Comparison of ENCODE assay signal across 1 cellular context in the genomic region with DNA sequence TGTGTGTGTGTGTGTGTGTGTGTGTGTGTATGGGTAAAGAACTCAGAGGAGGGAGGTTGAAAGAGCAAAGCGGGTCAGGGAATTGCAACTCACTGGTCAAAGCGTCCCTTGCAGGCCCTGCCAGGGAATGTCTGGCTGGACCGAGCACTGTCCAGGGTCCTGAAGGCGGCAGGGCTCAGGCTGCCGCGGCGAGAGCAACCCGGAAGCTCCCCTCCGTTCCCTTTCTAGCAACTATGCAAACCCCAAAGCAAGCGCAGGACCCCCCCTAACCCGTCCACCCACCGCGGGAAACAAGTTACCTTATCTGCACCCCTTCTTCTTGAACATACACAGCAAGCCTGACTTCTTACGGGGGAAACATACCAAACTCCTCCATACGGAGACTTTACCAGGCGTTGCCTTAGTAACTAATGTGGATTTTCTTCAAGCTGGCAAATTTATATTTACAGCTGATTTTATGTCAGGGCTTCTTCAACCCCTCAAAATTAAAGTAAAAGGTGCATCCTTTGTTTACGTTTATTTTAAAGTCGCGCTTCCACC.
TF ChIP-seq lines count a peak whose summit lies in the region.

No MANE protein-coding gene starts in this region.

TF ChIP-seq in HepG2, 621 proteins besides CTCF, POLR2A, EP300 and RAD21 (continued from another document and continues in another):
- TF ChIP-seq, protein P1, sequence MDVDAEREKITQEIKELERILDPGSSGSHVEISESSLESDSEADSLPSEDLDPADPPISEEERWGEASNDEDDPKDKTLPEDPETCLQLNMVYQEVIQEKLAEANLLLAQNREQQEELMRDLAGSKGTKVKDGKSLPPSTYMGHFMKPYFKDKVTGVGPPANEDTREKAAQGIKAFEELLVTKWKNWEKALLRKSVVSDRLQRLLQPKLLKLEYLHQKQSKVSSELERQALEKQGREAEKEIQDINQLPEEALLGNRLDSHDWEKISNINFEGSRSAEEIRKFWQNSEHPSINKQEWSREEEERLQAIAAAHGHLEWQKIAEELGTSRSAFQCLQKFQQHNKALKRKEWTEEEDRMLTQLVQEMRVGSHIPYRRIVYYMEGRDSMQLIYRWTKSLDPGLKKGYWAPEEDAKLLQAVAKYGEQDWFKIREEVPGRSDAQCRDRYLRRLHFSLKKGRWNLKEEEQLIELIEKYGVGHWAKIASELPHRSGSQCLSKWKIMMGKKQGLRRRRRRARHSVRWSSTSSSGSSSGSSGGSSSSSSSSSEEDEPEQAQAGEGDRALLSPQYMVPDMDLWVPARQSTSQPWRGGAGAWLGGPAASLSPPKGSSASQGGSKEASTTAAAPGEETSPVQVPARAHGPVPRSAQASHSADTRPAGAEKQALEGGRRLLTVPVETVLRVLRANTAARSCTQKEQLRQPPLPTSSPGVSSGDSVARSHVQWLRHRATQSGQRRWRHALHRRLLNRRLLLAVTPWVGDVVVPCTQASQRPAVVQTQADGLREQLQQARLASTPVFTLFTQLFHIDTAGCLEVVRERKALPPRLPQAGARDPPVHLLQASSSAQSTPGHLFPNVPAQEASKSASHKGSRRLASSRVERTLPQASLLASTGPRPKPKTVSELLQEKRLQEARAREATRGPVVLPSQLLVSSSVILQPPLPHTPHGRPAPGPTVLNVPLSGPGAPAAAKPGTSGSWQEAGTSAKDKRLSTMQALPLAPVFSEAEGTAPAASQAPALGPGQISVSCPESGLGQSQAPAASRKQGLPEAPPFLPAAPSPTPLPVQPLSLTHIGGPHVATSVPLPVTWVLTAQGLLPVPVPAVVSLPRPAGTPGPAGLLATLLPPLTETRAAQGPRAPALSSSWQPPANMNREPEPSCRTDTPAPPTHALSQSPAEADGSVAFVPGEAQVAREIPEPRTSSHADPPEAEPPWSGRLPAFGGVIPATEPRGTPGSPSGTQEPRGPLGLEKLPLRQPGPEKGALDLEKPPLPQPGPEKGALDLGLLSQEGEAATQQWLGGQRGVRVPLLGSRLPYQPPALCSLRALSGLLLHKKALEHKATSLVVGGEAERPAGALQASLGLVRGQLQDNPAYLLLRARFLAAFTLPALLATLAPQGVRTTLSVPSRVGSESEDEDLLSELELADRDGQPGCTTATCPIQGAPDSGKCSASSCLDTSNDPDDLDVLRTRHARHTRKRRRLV (CRISPR knock-in tag; IDR thresholded peaks at IDR 0.05), result peak; percentile 90
- TF ChIP-seq FOXA3 (CRISPR knock-in tag; IDR thresholded peaks at IDR 0.05) (0 out of 2 replicates have a peak, but pooled peaks have one; percentile 34), HNRNPH1 (optimal IDR thresholded peaks at IDR 0.05; ENCODE audit: low read depth, low read length) (no peak), SMAD3 (CRISPR knock-in tag; IDR thresholded peaks at IDR 0.05) (peak; percentile 96), NFIC (IDR thresholded peaks at IDR 0.05; ENCODE audit: low read length) (no peak), NRL (CRISPR knock-in tag; IDR thresholded peaks at IDR 0.05; ENCODE audit: borderline replicate concordance) (peak; percentile 83; the same call in 1 of the 2 replicates), GATA4 (IDR thresholded peaks at IDR 0.05; ENCODE audit: borderline replicate concordance, low read depth) (no peak), REXO4 (CRISPR knock-in tag; IDR thresholded peaks at IDR 0.05; ENCODE audit: borderline replicate concordance) (no peak), ZNF577 (CRISPR knock-in tag; IDR thresholded peaks at IDR 0.05; ENCODE audit: borderline replicate concordance, low read depth) (no peak), BORCS8-MEF2B (CRISPR knock-in tag; IDR thresholded peaks at IDR 0.05) (peak; percentile 99), ZKSCAN5 (CRISPR knock-in tag; IDR thresholded peaks at IDR 0.05) (peak; percentile 80; the same call in 1 of the 2 replicates), ZMAT3 (CRISPR knock-in tag; conservative IDR thresholded peaks at IDR 0.05) (peak; percentile 97), SOX6 (IDR thresholded peaks at IDR 0.05) (no peak), SOX6 (CRISPR knock-in tag; IDR thresholded peaks at IDR 0.05) (peak; percentile 28; the same call in 1 of the 2 replicates), ZNF510 (CRISPR knock-in tag; IDR thresholded peaks at IDR 0.05; ENCODE audit: low read depth) (no peak), WIZ (CRISPR knock-in tag; IDR thresholded peaks at IDR 0.05) (peak; percentile 99), SOX13 (IDR thresholded peaks at IDR 0.05) (no peak), SOX13 (CRISPR knock-in tag; conservative IDR thresholded peaks at IDR 0.05 in 1 of 2, IDR thresholded peaks at IDR 0.05 in 1 of 2) (peak in 1 of 2 experiments; percentile 53; a peak in 2 of 4 replicates), EHMT2 (IDR thresholded peaks at IDR 0.05; ENCODE audit: borderline replicate concordance, low read depth, low read length) (peak; percentile 81; the same call in 1 of the 2 replicates), HNF4A (CRISPR knock-in tag; IDR thresholded peaks at IDR 0.05) (no peak), ZNF780A (CRISPR knock-in tag; IDR thresholded peaks at IDR 0.05) (peak; percentile 72; the same call in 1 of the 2 replicates), BRCA1 (CRISPR knock-in tag; IDR thresholded peaks at IDR 0.05) (peak; percentile 98), SP5 (CRISPR knock-in tag; IDR thresholded peaks at IDR 0.05; ENCODE audit: borderline replicate concordance, low read depth) (0 out of 2 replicates have a peak, but pooled peaks have one; percentile 17), SMAD9 (CRISPR knock-in tag; IDR thresholded peaks at IDR 0.05) (no peak; the same call in 1 of the 2 replicates), ZNF816 (CRISPR knock-in tag; IDR thresholded peaks at IDR 0.05; ENCODE audit: borderline replicate concordance) (peak; percentile 87; the same call in 1 of the 2 replicates), ZSCAN20 (CRISPR knock-in tag; IDR thresholded peaks at IDR 0.05; ENCODE audit: borderline replicate concordance) (peak; percentile 95), ZNF256 (CRISPR knock-in tag; conservative IDR thresholded peaks at IDR 0.05) (peak; percentile 97), ZNF451 (CRISPR knock-in tag; IDR thresholded peaks at IDR 0.05) (peak; percentile 85; the same call in 1 of the 2 replicates)
- TF ChIP-seq, protein P2, sequence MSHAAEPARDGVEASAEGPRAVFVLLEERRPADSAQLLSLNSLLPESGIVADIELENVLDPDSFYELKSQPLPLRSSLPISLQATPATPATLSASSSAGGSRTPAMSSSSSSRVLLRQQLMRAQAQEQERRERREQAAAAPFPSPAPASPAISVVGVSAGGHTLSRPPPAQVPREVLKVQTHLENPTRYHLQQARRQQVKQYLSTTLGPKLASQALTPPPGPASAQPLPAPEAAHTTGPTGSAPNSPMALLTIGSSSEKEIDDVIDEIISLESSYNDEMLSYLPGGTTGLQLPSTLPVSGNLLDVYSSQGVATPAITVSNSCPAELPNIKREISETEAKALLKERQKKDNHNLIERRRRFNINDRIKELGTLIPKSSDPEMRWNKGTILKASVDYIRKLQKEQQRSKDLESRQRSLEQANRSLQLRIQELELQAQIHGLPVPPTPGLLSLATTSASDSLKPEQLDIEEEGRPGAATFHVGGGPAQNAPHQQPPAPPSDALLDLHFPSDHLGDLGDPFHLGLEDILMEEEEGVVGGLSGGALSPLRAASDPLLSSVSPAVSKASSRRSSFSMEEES (CRISPR knock-in tag; IDR thresholded peaks at IDR 0.05), result peak; percentile 85
- TF ChIP-seq, protein P3, sequence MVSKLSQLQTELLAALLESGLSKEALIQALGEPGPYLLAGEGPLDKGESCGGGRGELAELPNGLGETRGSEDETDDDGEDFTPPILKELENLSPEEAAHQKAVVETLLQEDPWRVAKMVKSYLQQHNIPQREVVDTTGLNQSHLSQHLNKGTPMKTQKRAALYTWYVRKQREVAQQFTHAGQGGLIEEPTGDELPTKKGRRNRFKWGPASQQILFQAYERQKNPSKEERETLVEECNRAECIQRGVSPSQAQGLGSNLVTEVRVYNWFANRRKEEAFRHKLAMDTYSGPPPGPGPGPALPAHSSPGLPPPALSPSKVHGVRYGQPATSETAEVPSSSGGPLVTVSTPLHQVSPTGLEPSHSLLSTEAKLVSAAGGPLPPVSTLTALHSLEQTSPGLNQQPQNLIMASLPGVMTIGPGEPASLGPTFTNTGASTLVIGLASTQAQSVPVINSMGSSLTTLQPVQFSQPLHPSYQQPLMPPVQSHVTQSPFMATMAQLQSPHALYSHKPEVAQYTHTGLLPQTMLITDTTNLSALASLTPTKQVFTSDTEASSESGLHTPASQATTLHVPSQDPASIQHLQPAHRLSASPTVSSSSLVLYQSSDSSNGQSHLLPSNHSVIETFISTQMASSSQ (IDR thresholded peaks at IDR 0.05; ENCODE audit: low read depth), result no peak
- TF ChIP-seq, protein P3 (CRISPR knock-in tag; IDR thresholded peaks at IDR 0.05; ENCODE audit: borderline replicate concordance), result no peak
- TF ChIP-seq, protein P4, sequence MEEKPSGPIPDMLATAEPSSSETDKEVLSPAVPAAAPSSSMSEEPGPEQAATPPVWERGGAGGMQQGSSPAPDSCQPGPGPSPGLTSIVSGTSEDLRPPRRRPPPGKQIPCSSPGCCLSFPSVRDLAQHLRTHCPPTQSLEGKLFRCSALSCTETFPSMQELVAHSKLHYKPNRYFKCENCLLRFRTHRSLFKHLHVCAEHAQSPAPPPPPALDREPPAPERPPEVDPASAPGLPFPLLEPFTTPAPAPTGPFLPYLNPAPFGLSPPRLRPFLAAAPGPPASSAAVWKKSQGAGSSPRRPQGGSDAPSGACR (CRISPR knock-in tag; IDR thresholded peaks at IDR 0.05), result peak; percentile 76
- TF ChIP-seq, protein P5, sequence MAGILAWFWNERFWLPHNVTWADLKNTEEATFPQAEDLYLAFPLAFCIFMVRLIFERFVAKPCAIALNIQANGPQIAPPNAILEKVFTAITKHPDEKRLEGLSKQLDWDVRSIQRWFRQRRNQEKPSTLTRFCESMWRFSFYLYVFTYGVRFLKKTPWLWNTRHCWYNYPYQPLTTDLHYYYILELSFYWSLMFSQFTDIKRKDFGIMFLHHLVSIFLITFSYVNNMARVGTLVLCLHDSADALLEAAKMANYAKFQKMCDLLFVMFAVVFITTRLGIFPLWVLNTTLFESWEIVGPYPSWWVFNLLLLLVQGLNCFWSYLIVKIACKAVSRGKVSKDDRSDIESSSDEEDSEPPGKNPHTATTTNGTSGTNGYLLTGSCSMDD (CRISPR knock-in tag; IDR thresholded peaks at IDR 0.05), result peak; percentile 75; the same call in 1 of the 2 replicates
- TF ChIP-seq, protein P6, sequence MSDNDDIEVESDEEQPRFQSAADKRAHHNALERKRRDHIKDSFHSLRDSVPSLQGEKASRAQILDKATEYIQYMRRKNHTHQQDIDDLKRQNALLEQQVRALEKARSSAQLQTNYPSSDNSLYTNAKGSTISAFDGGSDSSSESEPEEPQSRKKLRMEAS (IDR thresholded peaks at IDR 0.05), result no peak
- TF ChIP-seq, protein P7, sequence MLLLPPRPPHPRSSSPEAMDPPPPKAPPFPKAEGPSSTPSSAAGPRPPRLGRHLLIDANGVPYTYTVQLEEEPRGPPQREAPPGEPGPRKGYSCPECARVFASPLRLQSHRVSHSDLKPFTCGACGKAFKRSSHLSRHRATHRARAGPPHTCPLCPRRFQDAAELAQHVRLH (CRISPR knock-in tag; IDR thresholded peaks at IDR 0.05; ENCODE audit: borderline replicate concordance, low read depth), result peak; percentile 97
- TF ChIP-seq, protein P8, sequence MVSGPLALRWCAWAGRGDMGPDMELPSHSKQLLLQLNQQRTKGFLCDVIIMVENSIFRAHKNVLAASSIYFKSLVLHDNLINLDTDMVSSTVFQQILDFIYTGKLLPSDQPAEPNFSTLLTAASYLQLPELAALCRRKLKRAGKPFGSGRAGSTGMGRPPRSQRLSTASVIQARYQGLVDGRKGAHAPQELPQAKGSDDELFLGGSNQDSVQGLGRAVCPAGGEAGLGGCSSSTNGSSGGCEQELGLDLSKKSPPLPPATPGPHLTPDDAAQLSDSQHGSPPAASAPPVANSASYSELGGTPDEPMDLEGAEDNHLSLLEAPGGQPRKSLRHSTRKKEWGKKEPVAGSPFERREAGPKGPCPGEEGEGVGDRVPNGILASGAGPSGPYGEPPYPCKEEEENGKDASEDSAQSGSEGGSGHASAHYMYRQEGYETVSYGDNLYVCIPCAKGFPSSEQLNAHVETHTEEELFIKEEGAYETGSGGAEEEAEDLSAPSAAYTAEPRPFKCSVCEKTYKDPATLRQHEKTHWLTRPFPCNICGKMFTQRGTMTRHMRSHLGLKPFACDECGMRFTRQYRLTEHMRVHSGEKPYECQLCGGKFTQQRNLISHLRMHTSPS (CRISPR knock-in tag; IDR thresholded peaks at IDR 0.05; ENCODE audit: low read depth), result peak; percentile 52; the same call in 1 of the 2 replicates
- TF ChIP-seq, protein P9, sequence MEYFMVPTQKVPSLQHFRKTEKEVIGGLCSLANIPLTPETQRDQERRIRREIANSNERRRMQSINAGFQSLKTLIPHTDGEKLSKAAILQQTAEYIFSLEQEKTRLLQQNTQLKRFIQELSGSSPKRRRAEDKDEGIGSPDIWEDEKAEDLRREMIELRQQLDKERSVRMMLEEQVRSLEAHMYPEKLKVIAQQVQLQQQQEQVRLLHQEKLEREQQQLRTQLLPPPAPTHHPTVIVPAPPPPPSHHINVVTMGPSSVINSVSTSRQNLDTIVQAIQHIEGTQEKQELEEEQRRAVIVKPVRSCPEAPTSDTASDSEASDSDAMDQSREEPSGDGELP (IDR thresholded peaks at IDR 0.05; ENCODE audit: borderline replicate concordance, low read depth), result no peak
- TF ChIP-seq, protein P10, sequence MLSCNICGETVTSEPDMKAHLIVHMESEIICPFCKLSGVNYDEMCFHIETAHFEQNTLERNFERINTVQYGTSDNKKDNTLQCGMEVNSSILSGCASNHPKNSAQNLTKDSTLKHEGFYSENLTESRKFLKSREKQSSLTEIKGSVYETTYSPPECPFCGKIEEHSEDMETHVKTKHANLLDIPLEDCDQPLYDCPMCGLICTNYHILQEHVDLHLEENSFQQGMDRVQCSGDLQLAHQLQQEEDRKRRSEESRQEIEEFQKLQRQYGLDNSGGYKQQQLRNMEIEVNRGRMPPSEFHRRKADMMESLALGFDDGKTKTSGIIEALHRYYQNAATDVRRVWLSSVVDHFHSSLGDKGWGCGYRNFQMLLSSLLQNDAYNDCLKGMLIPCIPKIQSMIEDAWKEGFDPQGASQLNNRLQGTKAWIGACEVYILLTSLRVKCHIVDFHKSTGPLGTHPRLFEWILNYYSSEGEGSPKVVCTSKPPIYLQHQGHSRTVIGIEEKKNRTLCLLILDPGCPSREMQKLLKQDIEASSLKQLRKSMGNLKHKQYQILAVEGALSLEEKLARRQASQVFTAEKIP (CRISPR knock-in tag; IDR thresholded peaks at IDR 0.05; ENCODE audit: borderline replicate concordance), result no peak
